1 cellular context compared by ENCODE assay signal in the genomic region with DNA sequence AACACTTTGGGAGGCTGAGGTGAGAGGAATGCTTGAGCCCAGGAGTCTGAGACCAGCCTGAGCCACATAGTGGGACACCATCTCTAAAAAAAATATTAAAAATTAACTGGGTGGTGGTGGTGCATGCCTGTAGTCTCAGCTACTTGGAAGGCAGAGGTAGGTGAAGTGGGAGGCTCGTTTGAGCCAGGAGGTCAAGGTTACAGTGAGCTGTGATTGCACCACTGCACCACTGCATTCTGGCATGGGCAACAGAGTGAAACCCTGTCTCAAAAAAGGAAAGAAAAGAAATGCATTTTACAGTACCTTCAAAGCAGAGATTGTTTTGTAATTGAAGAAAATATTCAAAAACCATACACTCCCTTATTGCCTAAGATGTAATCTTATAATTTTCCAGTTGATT.
TF ChIP-seq lines count a peak whose summit lies in the region.

No MANE protein-coding gene starts in this region.

TF ChIP-seq in HepG2, 621 proteins besides CTCF, POLR2A, EP300 and RAD21 (continues in another document):
- no peak for TF ChIP-seq PHF5A (CRISPR knock-in tag; IDR thresholded peaks at IDR 0.05; ENCODE audit: low read depth, unreplicated experiment)
- no peak for TF ChIP-seq SP1 (IDR thresholded peaks at IDR 0.05)
- TF ChIP-seq SP1 (CRISPR knock-in tag; IDR thresholded peaks at IDR 0.05): no peak
- TF ChIP-seq, protein P1, sequence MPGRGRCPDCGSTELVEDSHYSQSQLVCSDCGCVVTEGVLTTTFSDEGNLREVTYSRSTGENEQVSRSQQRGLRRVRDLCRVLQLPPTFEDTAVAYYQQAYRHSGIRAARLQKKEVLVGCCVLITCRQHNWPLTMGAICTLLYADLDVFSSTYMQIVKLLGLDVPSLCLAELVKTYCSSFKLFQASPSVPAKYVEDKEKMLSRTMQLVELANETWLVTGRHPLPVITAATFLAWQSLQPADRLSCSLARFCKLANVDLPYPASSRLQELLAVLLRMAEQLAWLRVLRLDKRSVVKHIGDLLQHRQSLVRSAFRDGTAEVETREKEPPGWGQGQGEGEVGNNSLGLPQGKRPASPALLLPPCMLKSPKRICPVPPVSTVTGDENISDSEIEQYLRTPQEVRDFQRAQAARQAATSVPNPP (CRISPR knock-in tag; IDR thresholded peaks at IDR 0.05): no peak
- TF ChIP-seq IKZF1 (IDR thresholded peaks at IDR 0.05): no peak
- peak; percentile 62; the same call in 1 of the 2 replicates for TF ChIP-seq GFI1 (CRISPR knock-in tag; IDR thresholded peaks at IDR 0.05; ENCODE audit: borderline replicate concordance)
- TF ChIP-seq ZNF557 (CRISPR knock-in tag; IDR thresholded peaks at IDR 0.05): 0 out of 2 replicates have a peak, but pooled peaks have one; percentile 45
- no peak for TF ChIP-seq JUNB (CRISPR knock-in tag; IDR thresholded peaks at IDR 0.05; ENCODE audit: borderline replicate concordance)
- TF ChIP-seq ZFP90 (CRISPR knock-in tag; IDR thresholded peaks at IDR 0.05; ENCODE audit: borderline replicate concordance): no peak
- no peak for TF ChIP-seq ZNF430 (CRISPR knock-in tag; IDR thresholded peaks at IDR 0.05)
- TF ChIP-seq ZNF761 (CRISPR knock-in tag; conservative IDR thresholded peaks at IDR 0.05): no peak
- no peak for TF ChIP-seq ETS1 (CRISPR knock-in tag; IDR thresholded peaks at IDR 0.05)
- no peak for TF ChIP-seq GABPA (IDR thresholded peaks at IDR 0.05; ENCODE audit: low read depth, low read length)
- TF ChIP-seq GABPA (CRISPR knock-in tag; IDR thresholded peaks at IDR 0.05; ENCODE audit: low read depth): no peak
- no peak for TF ChIP-seq EEA1 (CRISPR knock-in tag; IDR thresholded peaks at IDR 0.05; ENCODE audit: borderline replicate concordance)
- no peak for TF ChIP-seq SKI (IDR thresholded peaks at IDR 0.05; ENCODE audit: partially characterized antibody)
- TF ChIP-seq FOXJ3 (CRISPR knock-in tag; IDR thresholded peaks at IDR 0.05; ENCODE audit: borderline replicate concordance): no peak
- TF ChIP-seq ZBTB7B (CRISPR knock-in tag; IDR thresholded peaks at IDR 0.05): no peak
- no peak for TF ChIP-seq MXI1 (IDR thresholded peaks at IDR 0.05; ENCODE audit: borderline replicate concordance, low read depth, low read length)
- TF ChIP-seq NR2F1 (CRISPR knock-in tag; IDR thresholded peaks at IDR 0.05): peak; percentile 67 to 80; a peak in 3 of 4 replicates
- TF ChIP-seq NCOR1 (IDR thresholded peaks at IDR 0.05; ENCODE audit: borderline replicate concordance, low read length): 0 out of 2 replicates have a peak, but pooled peaks have one; percentile 14
- TF ChIP-seq MXD3 (CRISPR knock-in tag; IDR thresholded peaks at IDR 0.05): no peak
- TF ChIP-seq ZKSCAN8 (CRISPR knock-in tag; IDR thresholded peaks at IDR 0.05; ENCODE audit: borderline replicate concordance): no peak
- no peak for TF ChIP-seq ZNF709 (CRISPR knock-in tag; IDR thresholded peaks at IDR 0.05)
- no peak for TF ChIP-seq ZNF10 (CRISPR knock-in tag; IDR thresholded peaks at IDR 0.05; ENCODE audit: borderline replicate concordance, low read depth)
- no peak for TF ChIP-seq NFIC (IDR thresholded peaks at IDR 0.05; ENCODE audit: low read length)
- peak; percentile 76; the same call in 1 of the 2 replicates for TF ChIP-seq CEBPB (IDR thresholded peaks at IDR 0.05; ENCODE audit: borderline replicate concordance, low read depth, low read length)
- TF ChIP-seq NR2C2 (CRISPR knock-in tag; IDR thresholded peaks at IDR 0.05; ENCODE audit: borderline replicate concordance): peak; percentile 48; the same call in 1 of the 2 replicates
- no peak for TF ChIP-seq ZNF710 (CRISPR knock-in tag; IDR thresholded peaks at IDR 0.05; ENCODE audit: borderline replicate concordance)
- TF ChIP-seq BCL6 (CRISPR knock-in tag; IDR thresholded peaks at IDR 0.05): no peak
- TF ChIP-seq ARNTL (CRISPR knock-in tag; IDR thresholded peaks at IDR 0.05): no peak
- no peak for TF ChIP-seq FOSL1 (CRISPR knock-in tag; IDR thresholded peaks at IDR 0.05; ENCODE audit: borderline replicate concordance)
- no peak for TF ChIP-seq HNF4G (IDR thresholded peaks at IDR 0.05; ENCODE audit: borderline replicate concordance, low read depth, low read length)
- TF ChIP-seq HNF4G (CRISPR knock-in tag; IDR thresholded peaks at IDR 0.05; ENCODE audit: borderline replicate concordance, low read depth): no peak
- TF ChIP-seq HCFC1 (IDR thresholded peaks at IDR 0.05; ENCODE audit: low read depth, low read length): no peak
- no peak for TF ChIP-seq KMT2A (CRISPR knock-in tag; IDR thresholded peaks at IDR 0.05)
- TF ChIP-seq ZNF816 (CRISPR knock-in tag; IDR thresholded peaks at IDR 0.05; ENCODE audit: borderline replicate concordance): no peak
- TF ChIP-seq ZNF550 (CRISPR knock-in tag; IDR thresholded peaks at IDR 0.05; ENCODE audit: borderline replicate concordance): no peak
- TF ChIP-seq SKIL (CRISPR knock-in tag; IDR thresholded peaks at IDR 0.05; ENCODE audit: borderline replicate concordance): no peak
- no peak for TF ChIP-seq ZHX2 (IDR thresholded peaks at IDR 0.05; ENCODE audit: low read depth)
- no peak for TF ChIP-seq ZHX2 (CRISPR knock-in tag; IDR thresholded peaks at IDR 0.05; ENCODE audit: borderline replicate concordance)
- no peak for TF ChIP-seq ATF3 (CRISPR knock-in tag; IDR thresholded peaks at IDR 0.05)
- TF ChIP-seq SOX5 (CRISPR knock-in tag; IDR thresholded peaks at IDR 0.05; ENCODE audit: borderline replicate concordance): no peak
- TF ChIP-seq ZNF160 (CRISPR knock-in tag; IDR thresholded peaks at IDR 0.05): no peak
- TF ChIP-seq IKZF4 (CRISPR knock-in tag; IDR thresholded peaks at IDR 0.05; ENCODE audit: borderline replicate concordance, low read depth, not compliant biosample characterization): no peak
- no peak for TF ChIP-seq TMF1 (CRISPR knock-in tag; IDR thresholded peaks at IDR 0.05; ENCODE audit: low read depth)
- TF ChIP-seq ZBTB8A (CRISPR knock-in tag; IDR thresholded peaks at IDR 0.05; ENCODE audit: borderline replicate concordance, low read depth): no peak
- no peak for TF ChIP-seq ZNF292 (CRISPR knock-in tag; IDR thresholded peaks at IDR 0.05; ENCODE audit: borderline replicate concordance, low read depth)
- TF ChIP-seq ZNF205 (CRISPR knock-in tag; IDR thresholded peaks at IDR 0.05): no peak
- no peak for TF ChIP-seq ZNF333 (CRISPR knock-in tag; IDR thresholded peaks at IDR 0.05; ENCODE audit: borderline replicate concordance)
- no peak for TF ChIP-seq NR2F2 (IDR thresholded peaks at IDR 0.05; ENCODE audit: borderline replicate concordance, low read depth)
- TF ChIP-seq CENPT (CRISPR knock-in tag; IDR thresholded peaks at IDR 0.05; ENCODE audit: low read depth): no peak
- no peak for TF ChIP-seq SMYD3 (CRISPR knock-in tag; IDR thresholded peaks at IDR 0.05)
- TF ChIP-seq STAT6 (CRISPR knock-in tag; IDR thresholded peaks at IDR 0.05; ENCODE audit: borderline replicate concordance): no peak
- no peak for TF ChIP-seq KDM5A (IDR thresholded peaks at IDR 0.05; ENCODE audit: borderline replicate concordance, low read length)
- TF ChIP-seq ZNF383 (CRISPR knock-in tag; IDR thresholded peaks at IDR 0.05; ENCODE audit: borderline replicate concordance): no peak
- no peak for TF ChIP-seq ZNF331 (CRISPR knock-in tag; IDR thresholded peaks at IDR 0.05)
- TF ChIP-seq RARA (CRISPR knock-in tag; IDR thresholded peaks at IDR 0.05): peak; percentile 58
